In the genomic region with DNA sequence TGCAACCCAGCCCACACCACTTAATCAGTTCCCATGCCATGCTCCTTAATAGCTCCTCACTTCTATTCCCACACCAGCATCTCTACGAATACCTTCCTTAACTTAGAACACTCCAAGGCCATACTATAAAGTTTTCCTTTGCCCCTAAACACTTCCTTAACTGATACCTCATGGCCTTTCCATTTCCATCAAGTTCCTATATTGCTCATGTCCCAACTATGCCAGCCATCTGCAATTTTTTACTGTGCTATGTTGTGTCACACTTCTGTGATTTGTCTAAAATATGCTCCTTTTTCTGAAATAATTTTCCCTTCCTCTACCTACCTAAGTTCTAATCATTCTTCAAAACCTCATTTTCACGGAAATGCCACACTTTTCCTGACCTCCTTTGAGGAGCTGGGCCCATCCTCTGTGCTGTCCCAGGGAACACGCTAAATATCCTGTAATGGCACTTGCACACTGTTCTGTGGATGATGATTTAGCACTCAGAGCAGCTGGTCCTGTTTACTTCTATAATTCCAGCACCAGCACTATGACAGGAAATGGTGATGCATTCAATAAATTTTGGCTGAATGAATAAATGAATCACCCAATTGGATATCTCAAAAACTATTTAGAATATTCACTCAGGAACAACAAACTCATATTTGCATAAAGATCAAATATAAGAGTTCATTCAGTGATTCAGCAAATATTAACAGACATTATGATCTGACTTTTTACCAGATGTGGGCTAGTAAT, we compare ENCODE assay signal across 15 cellular contexts.
DNase-seq lines count a peak whose midpoint lies in the region; ATAC-seq, FAIRE-seq and TF ChIP-seq lines count a peak whose summit lies in the region.
"Had no signal": no experiment of that assay in that cellular context is flagged by ENCODE, and none has a peak within 500 bp of the region (broad histone marks: within the 10 kb centered on the region; RNA-seq: fewer than 3 reads in every experiment).

No MANE protein-coding gene starts in this region.

- peak; percentile 58 for ATAC-seq in lung (ENCODE audit: insufficient read depth, low FRiP score)
- ATAC-seq: activated CD8-positive, alpha-beta T cell treated with anti-CD3 and anti-CD28 coated beads for 36 hours had no signal

- TF ChIP-seq CTCF in AG04450 (IDR thresholded peaks at IDR 0.05; ENCODE audit: low read depth, low read length) (no peak), brain microvascular endothelial cell (IDR thresholded peaks at IDR 0.05; ENCODE audit: low read depth, low read length, missing control alignments) (no peak), lung (IDR thresholded peaks at IDR 0.05; ENCODE audit: control extremely low read depth, extremely low read depth) (no peak)

- CTCF ChIA-PET in AG04450 (lab: Charles Lee), result interaction anchor here (0.6 to 0.7 kb wide), 2 partner anchors 9 to 292 kb away, joined by 3 read pairs; no protein-coding TSS in a partner anchor

- in situ Hi-C loops in brain microvascular endothelial cell (cut with HindIII; ENCODE audit: low pct_ligation_motif_present, low sequenced_read_pairs), result no loop called here

- H3K4me1 ChIP-seq in lung (ENCODE audit: control insufficient read depth in 2 of 2, insufficient read depth in 2 of 2, low read length in 2 of 2), result no peaks in the 10 kb centered on the region

- WGBS in lung, 2 donors, result 66 to 79% methylated on average over 3 of the region's 3 CpGs

- H3K27me3 ChIP-seq in AG04450 (ENCODE audit: control insufficient read depth, insufficient read depth, low read length) (no peaks in the 10 kb centered on the region), brain microvascular endothelial cell (replicated peaks) (no peaks in the 10 kb centered on the region), lung (ENCODE audit: control insufficient read depth, insufficient read depth) (no peaks in the 10 kb centered on the region)

- H3K9me3 ChIP-seq in AG04450 (ENCODE audit: control insufficient read depth, insufficient read depth, low read length) (no peaks in the 10 kb centered on the region), lung (ENCODE audit: control insufficient read depth in 2 of 2, insufficient read depth in 1 of 2, low read length in 1 of 2) (no peaks in the 10 kb centered on the region)
- H3K9me3 ChIP-seq: thoracic aorta had no signal

- no peak for DNase-seq in AG04450 (ENCODE audit: low read depth, low spot score)
- peak; percentile 64 for DNase-seq in HT1080 (ENCODE audit: low read depth)
- DNase-seq in brain microvascular endothelial cell, result peak; percentile 70
- no peak for DNase-seq in lung (ENCODE audit: low spot score)
- DNase-seq in NCI-H526 treated with DMSO at 0.1 percent for 48 hours (lab: John Stamatoyannopoulos, UW), result no peak
- no peak for DNase-seq in T-helper 1 cell
- DNase-seq in GM12892 (ENCODE audit: insufficient read length), result no peak
- no peak for DNase-seq in NCI-H82 treated with DMSO at 0.1 percent for 48 hours (lab: John Stamatoyannopoulos, UW; ENCODE audit: unreplicated experiment)
- DNase-seq: activated CD8-positive, alpha-beta T cell treated with anti-CD3 and anti-CD28 coated beads for 36 hours; DMS153; erythroblast; NCI-H510A had no signal

- H3K27ac ChIP-seq in AG04450 (ENCODE audit: low read depth, low read length) (peak overlapping the region; percentile 80), brain microvascular endothelial cell (peak overlapping the region; percentile 75), lung (ENCODE audit: low read depth in 1 of 2, low read length in 1 of 2) (no peak overlapping the region)
- H3K27ac ChIP-seq: RWPE1, thoracic aorta had no signal

- H3K4me3 ChIP-seq in AG04450 (ENCODE audit: low read depth, low read length) (no peak overlapping the region), brain microvascular endothelial cell (ENCODE audit: low read depth, low read length) (no peak overlapping the region), lung (no peak overlapping the region)
- H3K4me3 ChIP-seq: thoracic aorta had no signal

- FAIRE-seq in GM12892 (lab: Jason Lieb, UNC), result no peak
- FAIRE-seq: GM12891 had no signal

- TF ChIP-seq POLR2A in GM12892 (IDR thresholded peaks at IDR 0.05; ENCODE audit: low read depth, low read length), result no peak

- H3K36me3 ChIP-seq in brain microvascular endothelial cell (replicated peaks), result no peaks in the 10 kb centered on the region
- no peaks in the 10 kb centered on the region for H3K36me3 ChIP-seq in lung (ENCODE audit: control insufficient read depth in 2 of 2, insufficient read depth in 2 of 2, low read length in 2 of 2)
- H3K36me3 ChIP-seq: thoracic aorta had no signal

- POLR2A ChIA-PET in AG04450 (lab: Yijun Ruan, JAX), result no interaction called here

Comparison
In these comparisons a context has a peak if more than half of its experiments do, and no peak if none do; other contexts are left out.
1. DNase-seq: peak in HT1080 (single experiment) and brain microvascular endothelial cell (single experiment); none in AG04450 (single experiment), lung (single experiment), NCI-H526 treated with DMSO at 0.1 percent for 48 hours (single experiment), T-helper 1 cell (0 of 5), GM12892 (single experiment) and NCI-H82 treated with DMSO at 0.1 percent for 48 hours (single experiment).
2. H3K27ac ChIP-seq: peak in AG04450 (single experiment) and brain microvascular endothelial cell (single experiment); none in lung (0 of 2).